10 cellular contexts compared by ENCODE assay signal in genomic region chr11:70628881-70629844, GRCh38.
A peak's percentile ranks its signal among the peaks of the same experiment; 100 is the strongest.
DNase-seq lines count a peak whose midpoint lies in the region; TF ChIP-seq lines count a peak whose summit lies in the region.
"Had no signal": no experiment of that assay in that cellular context is flagged by ENCODE, and none has a peak within 500 bp of the region (broad histone marks: within the 10 kb centered on the region; RNA-seq: fewer than 3 reads in every experiment).

No MANE protein-coding gene starts in this region.

- H3K27me3 Mint-ChIP-seq in Calu3 (ENCODE audit: unreplicated experiment), result no peaks in the 10 kb centered on the region

- peak overlapping the region; percentile 39 for H3K4me3 Mint-ChIP-seq in Calu3 (ENCODE audit: low read depth, unreplicated experiment)
- H3K4me3 Mint-ChIP-seq: CD4-positive, alpha-beta T cell had no signal

- peaks cover 17% of the 10 kb centered on the region for H3K4me1 Mint-ChIP-seq in Calu3 (ENCODE audit: low read depth, unreplicated experiment)

- no peaks in the 10 kb centered on the region for H3K79me2 ChIP-seq in osteoblast (ENCODE audit: insufficient read depth, low read length)

- no peaks in the 10 kb centered on the region for H3K9me3 Mint-ChIP-seq in Calu3 (ENCODE audit: low read depth, unreplicated experiment)
- H3K9me3 Mint-ChIP-seq: CD4-positive, alpha-beta T cell had no signal

- no TSS peak for BruUV-seq in Calu3 (replicated peaks; lab: Mats Ljungman, UMichigan)

- in situ Hi-C loops in G401 (cut with HindIII; ENCODE audit: low sequenced_read_pairs), result no loop called here

- H2AFZ ChIP-seq in osteoblast (ENCODE audit: low read length), result no peak overlapping the region

- H3K9me3 ChIP-seq in osteoblast (ENCODE audit: low read depth, low read length), result no peaks in the 10 kb centered on the region

- no peaks in the 10 kb centered on the region for H3K36me3 ChIP-seq in osteoblast (ENCODE audit: insufficient read depth, low read length)

- no peak overlapping the region for H3K4me3 ChIP-seq in fibroblast of the aortic adventitia (ENCODE audit: low read depth, low read length)
- no peak overlapping the region for H3K4me3 ChIP-seq in osteoblast (ENCODE audit: insufficient read depth, low read length)

- H3K27ac Mint-ChIP-seq in Calu3 (ENCODE audit: unreplicated experiment), result no peak overlapping the region
- H3K27ac Mint-ChIP-seq: CD4-positive, alpha-beta T cell had no signal

- H4K20me1 ChIP-seq in osteoblast (ENCODE audit: insufficient read depth, low read length), result no peaks in the 10 kb centered on the region

- peaks cover 9% of the 10 kb centered on the region for H3K36me3 Mint-ChIP-seq in Calu3 (ENCODE audit: insufficient read depth, unreplicated experiment)

- H3K27me3 ChIP-seq in osteoblast (ENCODE audit: insufficient read depth, low read length), result no peaks in the 10 kb centered on the region

- no peaks in the 10 kb centered on the region for H3K4me1 ChIP-seq in osteoblast (ENCODE audit: insufficient read depth, low read length)

- CTCF ChIA-PET in Calu3 (lab: Charles Lee), result interaction anchor here (1.1 kb wide), 1 partner anchor 38 kb away, joined by 6 read pairs; no protein-coding TSS in a partner anchor

- TF ChIP-seq CTCF in Calu3 (IDR thresholded peaks at IDR 0.05; ENCODE audit: unreplicated experiment) (no peak), fibroblast of the aortic adventitia (IDR thresholded peaks at IDR 0.05; ENCODE audit: insufficient read depth, low read length) (no peak), osteoblast (IDR thresholded peaks at IDR 0.05; ENCODE audit: extremely low read depth, low read depth, low read length) (no peak)

- no peak overlapping the region for H3K4me2 ChIP-seq in osteoblast (ENCODE audit: insufficient read depth, low read length)

- no peak overlapping the region for H3K27ac ChIP-seq in osteoblast (ENCODE audit: low read depth, low read length)
- H3K27ac ChIP-seq: VCaP had no signal

- DNase-seq in Calu3, result peak; percentile 52
- peak; percentile 54 for DNase-seq in NCI-H748 (lab: John Stamatoyannopoulos, UW; ENCODE audit: unreplicated experiment)
- DNase-seq in fibroblast of the aortic adventitia (ENCODE audit: low read depth), result peak; percentile 9
- peak; percentile 53 for DNase-seq in osteoblast (ENCODE audit: insufficient read length, low spot score, missing footprints)
- no peak for DNase-seq in GDM1 (lab: John Stamatoyannopoulos, UW)
- DNase-seq in stimulated activated CD8-positive, alpha-beta memory T cell treated with anti-CD3 and anti-CD28 coated beads, Interleukin-4, amount 100 ng/mL, for 48 hours, result no peak
- DNase-seq in NCI-H146 (lab: John Stamatoyannopoulos, UW), result no peak
- no peak for DNase-seq in G401 (ENCODE audit: low spot score)
- DNase-seq: CD4-positive, alpha-beta T cell had no signal

- intact Hi-C loops in Calu3 (cut with micrococcal nuclease; ENCODE audit: unreplicated experiment), result no loop called here

Comparison
In these comparisons a context has a peak if more than half of its experiments do, and no peak if none do; other contexts are left out.
1. DNase-seq: peak in Calu3 (single experiment), NCI-H748 (single experiment), fibroblast of the aortic adventitia (single experiment) and osteoblast (single experiment); none in GDM1 (single experiment), stimulated activated CD8-positive, alpha-beta memory T cell treated with anti-CD3 and anti-CD28 coated beads, Interleukin-4, amount 100 ng/mL, for 48 hours (single experiment), NCI-H146 (single experiment) and G401 (single experiment).